Comparison of ENCODE assay signal across 14 cellular contexts in the genomic region with DNA sequence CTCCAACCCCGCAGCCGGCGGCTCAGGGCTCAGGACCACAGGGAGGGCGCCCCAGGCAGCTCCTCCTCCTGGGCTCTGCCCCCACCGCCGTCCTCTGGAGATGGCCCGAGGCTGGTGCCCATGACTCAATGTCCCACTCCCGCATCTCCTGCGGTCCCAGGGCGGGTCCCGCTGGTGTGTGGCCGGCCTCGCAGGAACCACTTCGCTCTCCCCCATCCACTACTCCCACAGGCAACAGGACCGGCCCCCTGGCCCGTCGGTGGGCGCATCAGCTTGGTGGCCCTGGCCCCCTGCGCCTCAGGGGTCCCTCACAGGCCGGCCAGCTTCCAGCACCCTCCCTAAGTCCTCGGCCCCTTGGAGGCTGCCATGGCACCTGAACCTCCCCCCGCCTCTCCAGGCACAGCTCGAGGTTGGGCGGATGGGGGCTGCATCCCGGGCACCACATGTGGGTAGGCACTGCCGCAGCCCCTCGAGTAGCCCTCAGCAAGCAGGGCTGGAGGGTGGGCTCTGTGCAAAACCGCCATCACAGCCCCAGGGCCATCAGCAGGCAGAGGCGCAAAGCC. TPM values are rescaled to one million over a fixed set of nuclear protein-coding genes. Genes with fewer than 3 reads are reported as not detected.
A peak's percentile ranks its signal among the peaks of the same experiment; 100 is the strongest.
DNase-seq lines count a peak whose midpoint lies in the region; ATAC-seq and TF ChIP-seq lines count a peak whose summit lies in the region.
"Had no signal": no experiment of that assay in that cellular context is flagged by ENCODE, and none has a peak within 500 bp of the region (broad histone marks: within the 10 kb centered on the region; RNA-seq: fewer than 3 reads in every experiment).

No MANE protein-coding gene starts in this region.

- no peak for ATAC-seq in HG03280 (IDR thresholded peaks at IDR 0.05; ENCODE audit: unreplicated experiment)

- no peak overlapping the region for H2AFZ ChIP-seq in neuronal stem cell (ENCODE audit: low read length)

- H4K91ac ChIP-seq in neuronal stem cell (ENCODE audit: low read depth, low read length, poor library complexity), result no peak overlapping the region

- WGBS in neuronal stem cell (ENCODE audit: extremely low coverage in 2 of 2, insufficient read length in 2 of 2, insufficient replicate concordance in 1 of 2), 2 donors, result no CpG with 5 or more reads among the region's 29 CpGs

- H3K4me1 ChIP-seq in neuronal stem cell (ENCODE audit: control insufficient read depth in 2 of 2, insufficient read depth in 1 of 2, low read depth in 1 of 2, low read length in 2 of 2) (no peaks in the 10 kb centered on the region), uterus (peaks cover 5 to 35% of the 10 kb centered on the region in 2 donors)
- peaks cover 8% of the 10 kb centered on the region for H3K4me1 ChIP-seq in CD4-positive, alpha-beta memory T cell (ENCODE audit: insufficient read depth, low read length)

- H3K18ac ChIP-seq in neuronal stem cell (ENCODE audit: low read length), result peak overlapping the region; percentile 57

- no peaks in the 10 kb centered on the region for H3K36me3 Mint-ChIP-seq in endothelial cell (ENCODE audit: low read depth, unreplicated experiment)
- H3K36me3 Mint-ChIP-seq in CD4-positive, alpha-beta memory T cell, result peaks cover 0 to 7% of the 10 kb centered on the region in 2 donors

- no peaks in the 10 kb centered on the region for H3K79me1 ChIP-seq in neuronal stem cell (ENCODE audit: low read depth, low read length)

- H3K14ac ChIP-seq in neuronal stem cell (ENCODE audit: low read length), result no peak overlapping the region

- no peak overlapping the region for H3K4me2 ChIP-seq in neuronal stem cell (ENCODE audit: insufficient read depth, low read length, poor library complexity, severe bottlenecking)
- H3K4me2 ChIP-seq: KMS-11 had no signal

- H3K4ac ChIP-seq in neuronal stem cell (ENCODE audit: low read length), result no peak overlapping the region

- TF ChIP-seq CTCF in endothelial cell (IDR thresholded peaks at IDR 0.05; ENCODE audit: unreplicated experiment), result no peak
- TF ChIP-seq CTCF in uterus (IDR thresholded peaks at IDR 0.05), result no peak

- H2BK120ac ChIP-seq in neuronal stem cell (ENCODE audit: low read depth, low read length), result no peak overlapping the region

- H2BK12ac ChIP-seq in neuronal stem cell (ENCODE audit: low read length), result peak overlapping the region; percentile 10

- no peak overlapping the region for H4K8ac ChIP-seq in neuronal stem cell (ENCODE audit: low read depth, low read length)

- CTCF ChIA-PET in CD4-positive, alpha-beta memory T cell (lab: Charles Lee; ENCODE audit: partially characterized antibody), result no interaction called here

- peak; percentile 8 for DNase-seq in activated naive CD4-positive, alpha-beta T cell treated with anti-CD3 and anti-CD28 coated beads, Interleukin-2, amount 50 U/mL, for 16 hours
- DNase-seq in activated naive CD4-positive, alpha-beta T cell (lab: John Stamatoyannopoulos, UW), result no peak
- DNase-seq in endothelial cell (ENCODE audit: low spot score) (peak; percentile 2), neuronal stem cell (ENCODE audit: low spot score) (no peak), uterus (peak; percentile 40 to 43), nucleus accumbens (lab: John Stamatoyannopoulos, UW) (no peak)
- no peak for DNase-seq in CD4-positive, alpha-beta memory T cell
- DNase-seq: activated T-cell treated with anti-CD3 and anti-CD28 coated beads, Interleukin-2, amount 50 U/mL, for 1 hour; amniotic stem cell; foreskin melanocyte had no signal

- H3K36me3 ChIP-seq in neuronal stem cell (replicated peaks in 1 of 2; ENCODE audit: control insufficient read depth in 2 of 2, insufficient read depth in 2 of 2, low read length in 2 of 2) (no peaks in the 10 kb centered on the region), uterus (no peaks in the 10 kb centered on the region)
- no peaks in the 10 kb centered on the region for H3K36me3 ChIP-seq in CD4-positive, alpha-beta memory T cell (ENCODE audit: insufficient read depth, low read length)

- POLR2A ChIA-PET in CD4-positive, alpha-beta memory T cell (lab: Charles Lee; ENCODE audit: partially characterized antibody), result no interaction called here

- intact Hi-C loops in uterus (cut with DNase I; ENCODE audit: low total_unique reads), result no loop called here
- intact Hi-C loops in CD4-positive, alpha-beta memory T cell (cut with micrococcal nuclease), result no loop called here

- H3K27ac ChIP-seq in neuronal stem cell (replicated peaks; ENCODE audit: low read length) (no peak overlapping the region), uterus (peak overlapping the region; percentile 93 to 99)
- no peak overlapping the region for H3K27ac ChIP-seq in CD4-positive, alpha-beta memory T cell (ENCODE audit: low read depth, low read length)
- H3K27ac ChIP-seq: KMS-11 had no signal

- no peak overlapping the region for H3K9ac ChIP-seq in neuronal stem cell (ENCODE audit: low read depth, low read length, poor library complexity)
- H3K9ac ChIP-seq: KMS-11 had no signal

- H3K9me3 ChIP-seq in neuronal stem cell (replicated peaks in 1 of 2; ENCODE audit: control insufficient read depth in 2 of 2, insufficient read depth in 1 of 2, low read depth in 1 of 2, low read length in 2 of 2), result peaks cover 0 to 4% of the 10 kb centered on the region in 2 donors
- H3K9me3 ChIP-seq in uterus, result no peaks in the 10 kb centered on the region
- H3K9me3 ChIP-seq in CD4-positive, alpha-beta memory T cell (ENCODE audit: control insufficient read depth in 1 of 2, low read length in 2 of 2), result no peaks in the 10 kb centered on the region

- H3K27me3 Mint-ChIP-seq in endothelial cell (ENCODE audit: unreplicated experiment), result no peaks in the 10 kb centered on the region
- no peaks in the 10 kb centered on the region for H3K27me3 Mint-ChIP-seq in CD4-positive, alpha-beta memory T cell

- no peak overlapping the region for H3K27ac Mint-ChIP-seq in endothelial cell (ENCODE audit: unreplicated experiment)
- no peak overlapping the region for H3K27ac Mint-ChIP-seq in CD4-positive, alpha-beta memory T cell
- H3K27ac Mint-ChIP-seq: dendritic cell treated with granulocyte-macrophage colony-stimulating factor and Interleukin-4, amounts not matched to agents 40 ng/mL and 50 ng/mL, for 4 days had no signal

- no peaks in the 10 kb centered on the region for H3K9me3 Mint-ChIP-seq in endothelial cell (ENCODE audit: unreplicated experiment)
- H3K9me3 Mint-ChIP-seq in CD4-positive, alpha-beta memory T cell, result no peaks in the 10 kb centered on the region
- H3K9me3 Mint-ChIP-seq: dendritic cell treated with granulocyte-macrophage colony-stimulating factor and Interleukin-4, amounts not matched to agents 40 ng/mL and 50 ng/mL, for 4 days had no signal

- H3K23ac ChIP-seq in neuronal stem cell (ENCODE audit: low read depth, low read length, poor library complexity), result no peak overlapping the region

- no peak for TF ChIP-seq POLR2A in uterus (IDR thresholded peaks at IDR 0.05)

- H3K4me3 Mint-ChIP-seq in endothelial cell (ENCODE audit: unreplicated experiment), result no peak overlapping the region
- no peak overlapping the region for H3K4me3 Mint-ChIP-seq in CD4-positive, alpha-beta memory T cell
- H3K4me3 Mint-ChIP-seq: dendritic cell treated with granulocyte-macrophage colony-stimulating factor and Interleukin-4, amounts not matched to agents 40 ng/mL and 50 ng/mL, for 4 days had no signal

- H3K4me3 ChIP-seq in neuronal stem cell (ENCODE audit: low read length in 2 of 2), result no peak overlapping the region
- H3K4me3 ChIP-seq in uterus, result no peak overlapping the region
- H3K4me3 ChIP-seq in CD4-positive, alpha-beta memory T cell (ENCODE audit: low read length in 2 of 2), result no peak overlapping the region
- H3K4me3 ChIP-seq: skin epidermis had no signal

- H3K27me3 ChIP-seq in neuronal stem cell (ENCODE audit: control insufficient read depth in 3 of 3, insufficient read depth in 3 of 3, low read depth in 1 of 3, low read length in 3 of 3) (peaks cover 0 to 6% (median 0%) of the 10 kb centered on the region in 3 experiments), uterus (no peaks in the 10 kb centered on the region)
- H3K27me3 ChIP-seq in CD4-positive, alpha-beta memory T cell (ENCODE audit: insufficient read depth, low read length), result no peaks in the 10 kb centered on the region

- peak overlapping the region; percentile 24 for H2BK5ac ChIP-seq in neuronal stem cell (ENCODE audit: low read length)

- H3K4me1 Mint-ChIP-seq in endothelial cell (ENCODE audit: unreplicated experiment), result no peaks in the 10 kb centered on the region
- H3K4me1 Mint-ChIP-seq in CD4-positive, alpha-beta memory T cell, result peaks cover 0 to 15% (median 9%) of the 10 kb centered on the region in 4 donors

- peak overlapping the region; percentile 56 for H2AK5ac ChIP-seq in neuronal stem cell (ENCODE audit: low read depth, low read length)

- H2BK15ac ChIP-seq in neuronal stem cell (ENCODE audit: low read length), result peak overlapping the region; percentile 49

RNA-seq across cellular contexts. Expression of a gene that starts 22.8 kb away (rescaled TPM):
- 0.97 TPM for total RNA-seq in endothelial cell (ENCODE audit: unreplicated experiment)
- polyA plus RNA-seq in neuronal stem cell (2013, experiment 1 of 2), result 5.9 TPM
- polyA plus RNA-seq in neuronal stem cell (2013, experiment 2 of 2), result 5.8 TPM
- total RNA-seq in uterus, result 100 to 1,000 TPM in 2 of 4 donors, 10 to 100 TPM in 2; 60.6 to 262 (median 115) TPM
- 1 to 10 TPM; 7.2 TPM for total RNA-seq in CD4-positive, alpha-beta memory T cell
- 1 to 10 TPM; 5.4 to 8.4 TPM for polyA plus RNA-seq in CD4-positive, alpha-beta memory T cell

RNA-seq across cellular contexts. Expression of a gene that starts 53.7 kb away (rescaled TPM):
- total RNA-seq in endothelial cell (ENCODE audit: unreplicated experiment), result 165 TPM
- polyA plus RNA-seq in neuronal stem cell (2013, experiment 1 of 2), result 151 TPM
- polyA plus RNA-seq in neuronal stem cell (2013, experiment 2 of 2), result 149 TPM
- 100 to 1,000 TPM; 104 to 193 (median 162) TPM for total RNA-seq in uterus
- total RNA-seq in CD4-positive, alpha-beta memory T cell, result 100 to 1,000 TPM; 186 to 195 TPM
- 10 to 100 TPM; 39.3 to 79.0 TPM for polyA plus RNA-seq in CD4-positive, alpha-beta memory T cell

Comparison
In these comparisons a context has a peak if more than half of its experiments do, and no peak if none do; other contexts are left out.
1. DNase-seq: peak in activated naive CD4-positive, alpha-beta T cell treated with anti-CD3 and anti-CD28 coated beads, Interleukin-2, amount 50 U/mL, for 16 hours (single experiment), endothelial cell (single experiment) and uterus (2 of 2); none in activated naive CD4-positive, alpha-beta T cell (0 of 4), neuronal stem cell (single experiment), CD4-positive, alpha-beta memory T cell (0 of 5) and nucleus accumbens (0 of 56).
2. H3K27ac ChIP-seq: peak in uterus (2 of 2); none in neuronal stem cell (single experiment) and CD4-positive, alpha-beta memory T cell (single experiment).
3. RNA of a gene that starts 22.8 kb away (total RNA-seq): 60.6 to 262 TPM in uterus; 7.2 TPM in CD4-positive, alpha-beta memory T cell and 0.97 TPM in endothelial cell (single experiment); every median in the first group is over 4 times any median in the second.